Comparison of ENCODE assay signal across 8 cellular contexts in the genomic region with DNA sequence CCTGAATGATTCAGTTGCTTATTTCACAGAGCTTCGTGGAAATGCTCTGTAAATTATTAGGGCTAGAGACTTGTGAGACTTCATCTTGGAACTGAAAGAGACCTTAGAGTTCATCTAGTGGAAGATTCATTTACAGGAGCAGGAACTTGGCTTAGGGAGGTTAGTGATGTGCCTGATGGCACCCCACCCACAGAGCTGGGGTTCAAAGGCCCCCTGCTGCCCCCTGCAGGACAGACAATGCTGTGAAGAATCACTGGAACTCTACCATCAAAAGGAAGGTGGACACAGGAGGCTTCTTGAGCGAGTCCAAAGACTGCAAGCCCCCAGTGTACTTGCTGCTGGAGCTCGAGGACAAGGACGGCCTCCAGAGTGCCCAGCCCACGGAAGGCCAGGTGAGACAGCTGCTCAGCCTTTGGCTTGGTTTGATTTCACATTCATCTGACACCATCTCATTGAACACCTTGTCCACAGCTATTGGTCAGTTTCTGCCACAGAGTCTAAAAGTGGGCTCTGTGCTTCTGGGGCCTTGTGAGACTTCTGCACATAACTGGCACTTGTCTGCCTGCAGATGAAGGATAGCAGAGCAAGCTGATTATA.
DNase-seq lines count a peak whose midpoint lies in the region; ATAC-seq and TF ChIP-seq lines count a peak whose summit lies in the region.

No MANE protein-coding gene starts in this region.

- H3K9me3 ChIP-seq in DND-41 (ENCODE audit: insufficient read depth, low read length, severe bottlenecking): no peaks in the 10 kb centered on the region

- H3K36me3 ChIP-seq in DND-41 (ENCODE audit: insufficient read depth, low read length): peaks cover 93% of the 10 kb centered on the region

- H3K4me3 ChIP-seq in DND-41 (ENCODE audit: low read depth in 1 of 2, low read length in 2 of 2): no peak overlapping the region

- H3K9ac ChIP-seq in DND-41 (ENCODE audit: low read depth, low read length): no peak overlapping the region

- H4K20me1 ChIP-seq in DND-41 (ENCODE audit: insufficient read depth, low read length): peaks cover 69% of the 10 kb centered on the region

- H2AFZ ChIP-seq in DND-41 (ENCODE audit: low read depth, low read length): no peak overlapping the region

- TF ChIP-seq CTCF in DND-41 (IDR thresholded peaks at IDR 0.05; ENCODE audit: borderline replicate concordance, extremely low read depth, low read length, poor library complexity, severe bottlenecking): peak; percentile 74

- no peak overlapping the region for H3K4me2 ChIP-seq in DND-41 (ENCODE audit: insufficient read depth, low read length)

- H3K4me1 ChIP-seq in DND-41 (ENCODE audit: insufficient read depth, low read length): no peaks in the 10 kb centered on the region

- no peaks in the 10 kb centered on the region for H3K27me3 ChIP-seq in DND-41 (ENCODE audit: insufficient read depth, low read length, poor library complexity)

- peak; percentile 65 for DNase-seq in DND-41
- peak; percentile 1 for DNase-seq in SHP77 treated with DMSO at 0.1 percent for 48 hours (lab: John Stamatoyannopoulos, UW)
- peak; percentile 55 for DNase-seq in activated naive CD4-positive, alpha-beta T cell treated with Interleukin-2 at 50 U/mL for 16 hours
- peak; percentile 38 for DNase-seq in iris pigment epithelial cell (ENCODE audit: low read depth)
- peak; percentile 16 to 40 for DNase-seq in stimulated activated CD8-positive, alpha-beta memory T cell treated with anti-CD3 and anti-CD28 coated beads, Interleukin-15, amount 100 ng/mL, for 48 hours (ENCODE audit: low read depth in 2 of 2)
- DNase-seq in DMS114 treated with DMSO at 0.1 percent for 48 hours (lab: John Stamatoyannopoulos, UW; ENCODE audit: unreplicated experiment): no peak

- peak; percentile 75 for ATAC-seq in DND-41 (ENCODE audit: insufficient read depth, low read depth)
- ATAC-seq in HG02852 (IDR thresholded peaks at IDR 0.05; ENCODE audit: unreplicated experiment): peak; percentile 52
- no peak for ATAC-seq in HG02840 (IDR thresholded peaks at IDR 0.05; ENCODE audit: low FRiP score, unreplicated experiment)

- H3K27ac ChIP-seq in DND-41 (ENCODE audit: low read length): no peak overlapping the region

- H3K79me2 ChIP-seq in DND-41 (ENCODE audit: insufficient read depth, low read length): peaks cover 69% of the 10 kb centered on the region
